In genomic region chr3:49021213-49021812, GRCh38 we compare ENCODE assay signal across 1 cellular context.
A peak's percentile ranks its signal among the peaks of the same experiment; 100 is the strongest.
TF ChIP-seq lines count a peak whose summit lies in the region.

No MANE protein-coding gene starts in this region.

TF ChIP-seq in K562, 482 proteins besides CTCF, POLR2A, EP300 and RAD21 (continued from another document and continues in another):
- TF ChIP-seq CHD7 (IDR thresholded peaks at IDR 0.05; ENCODE audit: low read depth, low read length) (no peak), SP1 (CRISPR knock-in tag; IDR thresholded peaks at IDR 0.05) (peak; percentile 79), ZKSCAN3 (CRISPR knock-in tag; IDR thresholded peaks at IDR 0.05) (no peak), IRF1 (CRISPR knock-in tag; IDR thresholded peaks at IDR 0.05; ENCODE audit: borderline replicate concordance) (0 out of 2 replicates have a peak, but pooled peaks have one; percentile 9), RBFOX2 (IDR thresholded peaks at IDR 0.05; ENCODE audit: low read depth, low read length) (peak; percentile 95), NFE2L1 (tag; IDR thresholded peaks at IDR 0.05; ENCODE audit: borderline replicate concordance, low read depth) (no peak), KHSRP (IDR thresholded peaks at IDR 0.05) (no peak), ZNF280A (IDR thresholded peaks at IDR 0.05; ENCODE audit: low read depth, partially characterized antibody) (no peak), GABPA (tag; conservative IDR thresholded peaks at IDR 0.05; ENCODE audit: low read depth) (0 out of 2 replicates have a peak, but pooled peaks have one; percentile 18), PKNOX1 (IDR thresholded peaks at IDR 0.05) (no peak), GABPB2 (CRISPR knock-in tag; conservative IDR thresholded peaks at IDR 0.05) (no peak), RAD51 (IDR thresholded peaks at IDR 0.05; ENCODE audit: borderline replicate concordance, low read depth) (no peak), YY1 (IDR thresholded peaks at IDR 0.05; ENCODE audit: borderline replicate concordance in 1 of 3, control insufficient read depth in 1 of 3, extremely low read depth in 1 of 3, insufficient read depth in 3 of 3, insufficient read length in 1 of 3, insufficient replicate concordance in 2 of 3, low read depth in 1 of 3, low read length in 2 of 3) (peak; percentile 31 to 94 (median 85)), HCFC1 (IDR thresholded peaks at IDR 0.05; ENCODE audit: low read depth, low read length) (peak; percentile 53), ZFP30 (CRISPR knock-in tag; IDR thresholded peaks at IDR 0.05; ENCODE audit: borderline replicate concordance) (no peak), CHD4 (IDR thresholded peaks at IDR 0.05; ENCODE audit: insufficient read depth, insufficient replicate concordance, low read depth, low read length, poor library complexity, severe bottlenecking) (no peak), POLR2B (IDR thresholded peaks at IDR 0.05; ENCODE audit: low read depth, partially characterized antibody) (peak; percentile 98), CAMTA2 (CRISPR knock-in tag; conservative IDR thresholded peaks at IDR 0.05) (no peak), TARDBP (IDR thresholded peaks at IDR 0.05) (peak; percentile 51; the same call in 1 of the 2 replicates), CSDE1 (IDR thresholded peaks at IDR 0.05) (peak in 1 of 2 experiments; percentile 75; a peak in 2 of 4 replicates), NEUROD1 (IDR thresholded peaks at IDR 0.05; ENCODE audit: borderline replicate concordance, low read depth, low read length, partially characterized antibody) (no peak), NKRF (IDR thresholded peaks at IDR 0.05; ENCODE audit: borderline replicate concordance) (no peak), EP400 (IDR thresholded peaks at IDR 0.05) (peak; percentile 83), E4F1 (CRISPR knock-in tag; IDR thresholded peaks at IDR 0.05; ENCODE audit: borderline replicate concordance) (no peak), BMI1 (IDR thresholded peaks at IDR 0.05; ENCODE audit: low read length) (no peak), SMAD4 (CRISPR knock-in tag; conservative IDR thresholded peaks at IDR 0.05) (no peak), ZNF785 (CRISPR knock-in tag; IDR thresholded peaks at IDR 0.05) (no peak), ADNP (tag; IDR thresholded peaks at IDR 0.05) (no peak), ZEB2 (IDR thresholded peaks at IDR 0.05) (peak; percentile 80), SMARCE1 (IDR thresholded peaks at IDR 0.05) (no peak), ETV1 (tag; conservative IDR thresholded peaks at IDR 0.05; ENCODE audit: low read depth) (0 out of 2 replicates have a peak, but pooled peaks have one; percentile 47), MNT (conservative IDR thresholded peaks at IDR 0.05) (peak; percentile 67 to 74), MYNN (IDR thresholded peaks at IDR 0.05) (0 out of 2 replicates have a peak, but pooled peaks have one; percentile 57), MYNN (CRISPR knock-in tag; IDR thresholded peaks at IDR 0.05) (no peak), NUFIP1 (IDR thresholded peaks at IDR 0.05; ENCODE audit: partially characterized antibody) (no peak), GABPB1 (CRISPR knock-in tag; IDR thresholded peaks at IDR 0.05) (peak; percentile 47; the same call in 1 of the 2 replicates), HDGF (IDR thresholded peaks at IDR 0.05) (no peak), ZBED1 (IDR thresholded peaks at IDR 0.05) (0 out of 2 replicates have a peak, but pooled peaks have one; percentile 66), PCBP1 (IDR thresholded peaks at IDR 0.05; ENCODE audit: low read depth, low read length, poor library complexity, severe bottlenecking) (no peak), FOXA1 (IDR thresholded peaks at IDR 0.05; ENCODE audit: borderline replicate concordance) (no peak), JUND (IDR thresholded peaks at IDR 0.05; ENCODE audit: borderline replicate concordance, low read depth, low read length) (0 out of 2 replicates have a peak, but pooled peaks have one; percentile 24), JUND (tag; IDR thresholded peaks at IDR 0.05; ENCODE audit: borderline replicate concordance, low read depth, low read length) (no peak; the same call in 2 of the 3 replicates), CREM (IDR thresholded peaks at IDR 0.05; ENCODE audit: low read depth) (peak; percentile 93)
